In the genomic region with DNA sequence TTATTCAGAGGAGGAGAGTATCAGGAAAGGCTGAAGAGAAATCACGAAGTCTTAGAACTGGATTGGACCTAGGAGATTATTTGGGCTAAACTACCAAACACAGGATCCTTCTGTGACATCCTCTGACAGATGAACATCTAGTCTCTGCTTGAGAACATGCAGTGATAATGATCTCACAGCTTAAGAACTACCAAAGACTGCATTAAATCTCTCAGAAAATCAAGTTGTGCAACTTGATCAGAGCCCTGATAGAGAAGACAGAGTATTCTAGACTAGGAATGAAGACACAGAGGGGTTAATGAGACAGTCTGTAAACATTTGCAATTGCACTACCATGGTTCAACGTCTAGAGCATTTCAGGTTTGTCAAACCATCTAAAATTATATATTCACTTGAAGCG, we compare ENCODE assay signal across 14 cellular contexts. TPM values are rescaled to one million over a fixed set of nuclear protein-coding genes. Genes with fewer than 3 reads are reported as not detected.
DNase-seq lines count a peak whose midpoint lies in the region; ATAC-seq and TF ChIP-seq lines count a peak whose summit lies in the region.
"Had no signal": no experiment of that assay in that cellular context is flagged by ENCODE, and none has a peak within 500 bp of the region (broad histone marks: within the 10 kb centered on the region; RNA-seq: fewer than 3 reads in every experiment).

No MANE protein-coding gene starts in this region.

- CTCF ChIA-PET in Caco-2 (lab: Charles Lee): interaction anchor here (0.6 to 1.0 kb wide), 5 partner anchors 70 to 240 kb away, joined by 3 to 5 read pairs (median 4); no protein-coding TSS in a partner anchor
- CTCF ChIA-PET in activated CD4-positive, alpha-beta memory T cell treated with anti-CD3 and anti-CD28 coated beads, Interleukin-2, amount 10 ng/mL, durations not matched to agents 7 days and 5 days (lab: Charles Lee): no interaction called here

- TF ChIP-seq CTCF in Caco-2 (IDR thresholded peaks at IDR 0.05; ENCODE audit: insufficient read depth in 1 of 2, low read depth in 1 of 2, low read length in 1 of 2, severe bottlenecking in 1 of 2, unreplicated experiment in 1 of 2): no peak
- TF ChIP-seq CTCF in brain microvascular endothelial cell (IDR thresholded peaks at IDR 0.05; ENCODE audit: low read depth, low read length, missing control alignments): no peak

- H3K27ac Mint-ChIP-seq in Caco-2 (ENCODE audit: unreplicated experiment): peak overlapping the region; percentile 55
- no peak overlapping the region for H3K27ac Mint-ChIP-seq in stimulated activated effector memory CD8-positive, alpha-beta T cell treated with anti-CD3 and anti-CD28 coated beads, Interleukin-12 subunit alpha, Interleukin-12 subunit beta, amount 100 ng/mL, for 72 hours
- H3K27ac Mint-ChIP-seq in activated CD4-positive, alpha-beta memory T cell treated with anti-CD3 and anti-CD28 coated beads, Interleukin-2, amount 10 ng/mL, durations not matched to agents 7 days and 5 days: no peak overlapping the region
- H3K27ac Mint-ChIP-seq: CD14-positive monocyte had no signal

- H3K36me3 ChIP-seq in Caco-2 (ENCODE audit: control insufficient read depth, insufficient read depth, low read length) (no peaks in the 10 kb centered on the region; the same call in 1 of the 2 replicates), brain microvascular endothelial cell (replicated peaks) (peaks cover 81% of the 10 kb centered on the region), stomach smooth muscle (ENCODE audit: control insufficient read depth in 2 of 2, insufficient read depth in 2 of 2, low read length in 2 of 2) (peaks cover 57 to 62% of the 10 kb centered on the region in 2 donors)

- H3K9ac ChIP-seq in stomach smooth muscle (ENCODE audit: low read length in 2 of 2): no peak overlapping the region

- peaks cover 92% of the 10 kb centered on the region for H3K36me3 Mint-ChIP-seq in Caco-2 (ENCODE audit: insufficient read depth, unreplicated experiment)
- H3K36me3 Mint-ChIP-seq in stimulated activated effector memory CD8-positive, alpha-beta T cell treated with anti-CD3 and anti-CD28 coated beads, Interleukin-12 subunit alpha, Interleukin-12 subunit beta, amount 100 ng/mL, for 72 hours: no peaks in the 10 kb centered on the region
- no peaks in the 10 kb centered on the region for H3K36me3 Mint-ChIP-seq in activated CD4-positive, alpha-beta memory T cell treated with anti-CD3 and anti-CD28 coated beads, Interleukin-2, amount 10 ng/mL, durations not matched to agents 7 days and 5 days (ENCODE audit: low read depth)
- H3K36me3 Mint-ChIP-seq: CD14-positive monocyte had no signal

- H3K9me3 ChIP-seq in Caco-2 (no peaks in the 10 kb centered on the region), stomach smooth muscle (ENCODE audit: control insufficient read depth in 2 of 2, low read length in 2 of 2) (no peaks in the 10 kb centered on the region)

- H3K4me1 ChIP-seq in Caco-2 (peaks cover 29% of the 10 kb centered on the region), stomach smooth muscle (ENCODE audit: control insufficient read depth, insufficient read depth, low read length) (peaks cover 3% of the 10 kb centered on the region)

- no peaks in the 10 kb centered on the region for H3K9me3 Mint-ChIP-seq in Caco-2 (ENCODE audit: unreplicated experiment)
- no peaks in the 10 kb centered on the region for H3K9me3 Mint-ChIP-seq in stimulated activated effector memory CD8-positive, alpha-beta T cell treated with anti-CD3 and anti-CD28 coated beads, Interleukin-12 subunit alpha, Interleukin-12 subunit beta, amount 100 ng/mL, for 72 hours
- H3K9me3 Mint-ChIP-seq in activated CD4-positive, alpha-beta memory T cell treated with anti-CD3 and anti-CD28 coated beads, Interleukin-2, amount 10 ng/mL, durations not matched to agents 7 days and 5 days: no peaks in the 10 kb centered on the region

- intact Hi-C loops in Caco-2 (cut with micrococcal nuclease; ENCODE audit: unreplicated experiment): loop anchor here (10.0 kb wide), 1 partner anchor 514 kb away; no protein-coding TSS in a partner anchor

- H3K4me3 ChIP-seq in Caco-2 (ENCODE audit: low read depth, low read length): no peak overlapping the region
- no peak overlapping the region for H3K4me3 ChIP-seq in brain microvascular endothelial cell (ENCODE audit: low read depth, low read length)
- no peak overlapping the region for H3K4me3 ChIP-seq in stomach smooth muscle (ENCODE audit: low read length in 2 of 2)
- H3K4me3 ChIP-seq: GM12878 had no signal

- POLR2A ChIA-PET in Caco-2 (lab: Charles Lee): no interaction called here
- POLR2A ChIA-PET in activated CD4-positive, alpha-beta memory T cell treated with anti-CD3 and anti-CD28 coated beads, Interleukin-2, amount 10 ng/mL, durations not matched to agents 7 days and 5 days (lab: Charles Lee): no interaction called here

- DNase-seq in Caco-2: no peak
- DNase-seq in brain microvascular endothelial cell: no peak
- peak; percentile 78 for DNase-seq in iris pigment epithelial cell (ENCODE audit: low read depth)
- no peak for DNase-seq in HK-2 (ENCODE audit: unreplicated experiment)
- DNase-seq in stimulated activated effector memory CD8-positive, alpha-beta T cell treated with anti-CD3 and anti-CD28 coated beads, Interleukin-12 subunit alpha, Interleukin-12 subunit beta, amount 100 ng/mL, for 72 hours (ENCODE audit: low spot score in 2 of 2): no peak
- DNase-seq in activated CD4-positive, alpha-beta memory T cell treated with anti-CD3 and anti-CD28 coated beads, Interleukin-2, amount 10 ng/mL, durations not matched to agents 7 days and 5 days: no peak
- DNase-seq: MM.1S, NCI-H2029, NCI-H510A treated with DMSO at 0.1 percent for 48 hours, SHP77 had no signal

- no peak for ATAC-seq in stimulated activated effector memory CD8-positive, alpha-beta T cell treated with anti-CD3 and anti-CD28 coated beads, Interleukin-12 subunit alpha, Interleukin-12 subunit beta, amount 100 ng/mL, for 72 hours
- no peak for ATAC-seq in HG03439 (IDR thresholded peaks at IDR 0.05; ENCODE audit: unreplicated experiment)
- ATAC-seq: GM12878 had no signal

- no TSS peak for BruUV-seq in Caco-2 (replicated peaks; lab: Mats Ljungman, UMichigan)

- in situ Hi-C loops in brain microvascular endothelial cell (cut with HindIII; ENCODE audit: low pct_ligation_motif_present, low sequenced_read_pairs): no loop called here

- H3K27ac ChIP-seq in brain microvascular endothelial cell: peak overlapping the region; percentile 75
- peak overlapping the region; percentile 24 for H3K27ac ChIP-seq in stomach smooth muscle (ENCODE audit: low read length)

- H3K27me3 ChIP-seq in Caco-2 (replicated peaks; ENCODE audit: control insufficient read depth, insufficient read depth, low read length) (no peaks in the 10 kb centered on the region), brain microvascular endothelial cell (replicated peaks) (no peaks in the 10 kb centered on the region), stomach smooth muscle (ENCODE audit: control insufficient read depth in 1 of 2, insufficient read depth in 2 of 2, low read length in 2 of 2) (no peaks in the 10 kb centered on the region)

- H3K27me3 Mint-ChIP-seq in Caco-2 (ENCODE audit: insufficient read depth, unreplicated experiment): no peaks in the 10 kb centered on the region
- H3K27me3 Mint-ChIP-seq in activated CD4-positive, alpha-beta memory T cell treated with anti-CD3 and anti-CD28 coated beads, Interleukin-2, amount 10 ng/mL, durations not matched to agents 7 days and 5 days: no peaks in the 10 kb centered on the region

- H3K4me3 Mint-ChIP-seq in Caco-2 (ENCODE audit: unreplicated experiment): no peak overlapping the region
- H3K4me3 Mint-ChIP-seq in stimulated activated effector memory CD8-positive, alpha-beta T cell treated with anti-CD3 and anti-CD28 coated beads, Interleukin-12 subunit alpha, Interleukin-12 subunit beta, amount 100 ng/mL, for 72 hours: no peak overlapping the region
- no peak overlapping the region for H3K4me3 Mint-ChIP-seq in activated CD4-positive, alpha-beta memory T cell treated with anti-CD3 and anti-CD28 coated beads, Interleukin-2, amount 10 ng/mL, durations not matched to agents 7 days and 5 days
- H3K4me3 Mint-ChIP-seq: CD14-positive monocyte had no signal

- H3K4me1 Mint-ChIP-seq in Caco-2 (ENCODE audit: low read depth, unreplicated experiment): peaks cover 42% of the 10 kb centered on the region
- no peaks in the 10 kb centered on the region for H3K4me1 Mint-ChIP-seq in stimulated activated effector memory CD8-positive, alpha-beta T cell treated with anti-CD3 and anti-CD28 coated beads, Interleukin-12 subunit alpha, Interleukin-12 subunit beta, amount 100 ng/mL, for 72 hours
- peaks cover 5% of the 10 kb centered on the region for H3K4me1 Mint-ChIP-seq in activated CD4-positive, alpha-beta memory T cell treated with anti-CD3 and anti-CD28 coated beads, Interleukin-2, amount 10 ng/mL, durations not matched to agents 7 days and 5 days

RNA-seq across cellular contexts. Expression of gene AGBL3, which starts 37.1 kb away (rescaled TPM):
- total RNA-seq in Caco-2 (2022): 5.3 and 6.1 TPM in 2 replicates
- 1 to 10 TPM; 2.8 to 3.4 TPM for total RNA-seq in activated CD4-positive, alpha-beta memory T cell treated with anti-CD3 and anti-CD28 coated beads, Interleukin-2, amount 10 ng/mL, durations not matched to agents 7 days and 5 days
